17 cellular contexts compared by ENCODE assay signal in genomic region chr6:151448623-151449022, GRCh38. TPM values are rescaled to one million over a fixed set of nuclear protein-coding genes. Genes with fewer than 3 reads are reported as not detected.
DNase-seq lines count a peak whose midpoint lies in the region; TF ChIP-seq lines count a peak whose summit lies in the region.
"Had no signal": no experiment of that assay in that cellular context is flagged by ENCODE, and none has a peak within 500 bp of the region (broad histone marks: within the 10 kb centered on the region; RNA-seq: fewer than 3 reads in every experiment).

No MANE protein-coding gene starts in this region.

- H3K4me3 ChIP-seq in endodermal cell (ENCODE audit: low read length), result no peak overlapping the region

- no peaks in the 10 kb centered on the region for H3K27me3 ChIP-seq in endodermal cell (ENCODE audit: control insufficient read depth, insufficient read depth, low read length, poor library complexity, severe bottlenecking)

- peaks cover 39% of the 10 kb centered on the region for H3K36me3 ChIP-seq in endodermal cell (ENCODE audit: control insufficient read depth, insufficient read depth, low read length)

- H3K9ac ChIP-seq in endodermal cell (ENCODE audit: extremely low read depth, low read length, poor library complexity, severe bottlenecking), result no peak overlapping the region

- 97% methylated on average over 12 of the region's 12 CpGs for WGBS in endodermal cell (ENCODE audit: insufficient coverage in 1 of 2, insufficient read length in 1 of 2), 2 experiments

- H3K4me3 Mint-ChIP-seq in endodermal cell (no peak overlapping the region), osteocyte (ENCODE audit: unreplicated experiment) (no peak overlapping the region)
- H3K4me3 Mint-ChIP-seq: activated B cell treated with CpG ODN at 0.5 μM for 24 hours; activated CD4-positive, alpha-beta memory T cell treated with anti-CD3 and anti-CD28 coated beads for 36 hours had no signal

- H3K27me3 Mint-ChIP-seq in endodermal cell (ENCODE audit: insufficient read depth) (no peaks in the 10 kb centered on the region), osteocyte (ENCODE audit: unreplicated experiment) (no peaks in the 10 kb centered on the region)
- H3K27me3 Mint-ChIP-seq: activated B cell treated with CpG ODN at 0.5 μM for 24 hours, IgD-negative memory B cell had no signal

- peaks cover 43% of the 10 kb centered on the region for H3K36me3 Mint-ChIP-seq in endodermal cell (ENCODE audit: low read depth)
- no peaks in the 10 kb centered on the region for H3K36me3 Mint-ChIP-seq in osteocyte (ENCODE audit: unreplicated experiment)
- H3K36me3 Mint-ChIP-seq: natural killer cell had no signal

- H3K9me3 ChIP-seq in endodermal cell (ENCODE audit: control insufficient read depth, low read length), result peaks cover 5% of the 10 kb centered on the region

- H3K9me3 Mint-ChIP-seq in endodermal cell (peaks cover 6% of the 10 kb centered on the region), osteocyte (ENCODE audit: unreplicated experiment) (no peaks in the 10 kb centered on the region)
- H3K9me3 Mint-ChIP-seq: activated B cell treated with CpG ODN at 0.5 μM for 24 hours; activated CD4-positive, alpha-beta memory T cell treated with anti-CD3 and anti-CD28 coated beads for 36 hours; IgD-negative memory B cell; natural killer cell had no signal

- TF ChIP-seq CTCF in endodermal cell (conservative IDR thresholded peaks at IDR 0.05) (peak; percentile 50), osteocyte (IDR thresholded peaks at IDR 0.05) (no peak)

- DNase-seq in ELR (ENCODE audit: low read depth) (peak; percentile 39), NAMALWA (ENCODE audit: low spot score) (peak; percentile 23), endodermal cell (no peak), osteocyte (ENCODE audit: extremely low spot score, unreplicated experiment) (peak; percentile 8), RPMI8226 (no peak), DMS153 (lab: John Stamatoyannopoulos, UW) (no peak), NCI-H1092 treated with DMSO at 0.1 percent for 48 hours (lab: John Stamatoyannopoulos, UW) (no peak)
- DNase-seq: activated B cell treated with CpG ODN at 0.5 μM for 24 hours; activated CD4-positive, alpha-beta memory T cell treated with anti-CD3 and anti-CD28 coated beads for 36 hours; central memory CD4-positive, alpha-beta T cell; erythroblast; natural killer cell; NCI-H1930; NCI-H446; stimulated activated CD4-positive, alpha-beta T cell treated with anti-CD3 and anti-CD28 coated beads, Interleukin-2, amount 100 ng/mL, for 24 hours; stimulated activated naive CD4-positive, alpha-beta T cell had no signal

- H3K27ac ChIP-seq in endodermal cell (ENCODE audit: low read depth, low read length), result no peak overlapping the region

- H3K27ac Mint-ChIP-seq in endodermal cell, result no peak overlapping the region
- peak overlapping the region; percentile 47 for H3K27ac Mint-ChIP-seq in osteocyte (ENCODE audit: unreplicated experiment)
- H3K27ac Mint-ChIP-seq: activated B cell treated with CpG ODN at 0.5 μM for 24 hours, natural killer cell had no signal

- H3K4me1 Mint-ChIP-seq in endodermal cell (peaks cover 15% of the 10 kb centered on the region), osteocyte (ENCODE audit: unreplicated experiment) (peaks cover 57% of the 10 kb centered on the region)

- no peaks in the 10 kb centered on the region for H3K4me1 ChIP-seq in endodermal cell (ENCODE audit: control insufficient read depth, insufficient read depth, low read length)

RNA-seq across cellular contexts. Expression of gene RMND1, which starts 3.3 kb away (rescaled TPM):
- 10 to 100 TPM; 40.8 to 45.4 TPM for total RNA-seq in endodermal cell
- 31.9 TPM for polyA plus RNA-seq in endodermal cell (2013, experiment 1 of 2)
- 32.7 TPM for polyA plus RNA-seq in endodermal cell (2013, experiment 2 of 2)
- 35.6 and 37.3 TPM in 2 replicates for total RNA-seq in osteocyte

RNA-seq across cellular contexts. Expression of gene CCDC170, which starts 45.2 kb away (rescaled TPM):
- total RNA-seq in endodermal cell (1 to 10 TPM; 2.2 to 4.1 TPM), osteocyte (0.78 and 0.84 TPM in 2 replicates)
- 0.46 TPM for polyA plus RNA-seq in endodermal cell (2013, experiment 1 of 2)
- polyA plus RNA-seq in endodermal cell (2013, experiment 2 of 2), result 1.2 TPM
- total RNA-seq: activated B cell treated with CpG ODN at 0.5 μM for 24 hours; activated CD4-positive, alpha-beta memory T cell treated with anti-CD3 and anti-CD28 coated beads for 36 hours had no signal
- polyA plus RNA-seq: IgD-negative memory B cell had no signal

RNA-seq across cellular contexts. Expression of gene ZBTB2, which starts 57.3 kb away (rescaled TPM):
- total RNA-seq in endodermal cell, result 10 to 100 TPM; 11.4 to 15.2 TPM
- 11.3 TPM for polyA plus RNA-seq in endodermal cell (2013, experiment 1 of 2)
- 11.1 TPM for polyA plus RNA-seq in endodermal cell (2013, experiment 2 of 2)
- 12.3 and 12.6 TPM in 2 replicates for total RNA-seq in osteocyte

Comparison
In these comparisons a context has a peak if more than half of its experiments do, and no peak if none do; other contexts are left out.
1. DNase-seq: peak in ELR (single experiment), NAMALWA (single experiment) and osteocyte (single experiment); none in endodermal cell (single experiment), RPMI8226 (single experiment), DMS153 (single experiment) and NCI-H1092 treated with DMSO at 0.1 percent for 48 hours (single experiment).